ENCODE assay signal across 8 cellular contexts in the genomic region with DNA sequence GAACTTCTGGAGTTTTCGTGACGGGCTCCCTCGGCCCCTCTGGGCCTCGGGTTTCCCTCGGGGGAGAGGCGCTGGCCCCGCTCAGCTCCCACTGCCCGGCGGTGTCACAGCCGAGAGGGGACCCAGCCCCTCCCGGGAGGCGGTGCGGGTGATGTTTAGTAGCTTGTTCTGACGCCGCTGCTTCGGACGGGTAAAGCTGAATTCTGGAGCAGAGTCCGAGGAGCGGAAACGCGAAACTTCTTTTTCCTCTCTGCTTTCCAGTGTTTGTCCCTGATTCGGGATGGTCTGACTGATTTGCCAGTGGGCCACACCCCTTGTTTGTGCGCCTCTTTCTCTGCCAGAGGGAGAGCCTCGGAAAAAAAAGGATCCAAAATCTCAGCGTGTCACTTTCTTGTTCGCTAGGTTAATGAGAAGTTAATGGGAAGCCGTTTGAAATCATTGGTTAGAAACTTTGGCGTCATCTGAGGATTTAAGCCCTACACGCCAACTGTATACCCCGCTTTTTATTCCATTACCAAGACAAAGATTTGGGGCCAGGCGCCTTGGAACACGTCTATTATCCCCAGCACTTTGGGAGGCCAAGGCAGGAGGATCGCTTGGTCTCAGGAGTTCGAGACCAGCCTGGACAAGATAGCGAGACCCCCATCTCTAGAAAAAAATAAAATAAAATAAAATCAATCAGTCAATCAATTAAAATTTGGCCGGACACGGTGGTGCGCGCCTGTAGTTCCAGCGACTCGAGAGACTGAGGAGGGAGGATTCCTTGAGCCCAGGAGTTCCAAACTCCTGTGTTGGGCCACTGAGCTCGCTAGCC. TPM values are rescaled to one million over a fixed set of nuclear protein-coding genes. Genes with fewer than 3 reads are reported as not detected.
A peak's percentile ranks its signal among the peaks of the same experiment; 100 is the strongest.
DNase-seq lines count a peak whose midpoint lies in the region; ATAC-seq and TF ChIP-seq lines count a peak whose summit lies in the region.

No MANE protein-coding gene starts in this region.

- TF ChIP-seq CTCF in AG09309 (IDR thresholded peaks at IDR 0.05; ENCODE audit: control insufficient read depth, insufficient read depth, low read depth, low read length, missing control alignments) (no peak), HL-60 (IDR thresholded peaks at IDR 0.05; ENCODE audit: insufficient read depth, low read length) (no peak)

- no peaks in the 10 kb centered on the region for H3K9me3 Mint-ChIP-seq in T-helper 1 cell treated with Interleukin-12 subunit alpha and Interleukin-12 subunit beta and Interleukin-4 antibody, amounts not matched to agents 30 μg/mL and 1 μg/mL, for 36 hours

- H3K27me3 Mint-ChIP-seq in T-helper 1 cell treated with Interleukin-12 subunit alpha and Interleukin-12 subunit beta and Interleukin-4 antibody, amounts not matched to agents 30 μg/mL and 1 μg/mL, for 36 hours (ENCODE audit: low read depth) = no peaks in the 10 kb centered on the region

- peak overlapping the region; percentile 89 for H3K4me3 ChIP-seq in AG09309 (ENCODE audit: control insufficient read depth, low read depth, low read length)
- peak overlapping the region; percentile 89 for H3K4me3 ChIP-seq in HL-60 (replicated peaks; ENCODE audit: insufficient read depth, low read length)

- peaks cover 14% of the 10 kb centered on the region for H3K36me3 Mint-ChIP-seq in T-helper 1 cell treated with Interleukin-12 subunit alpha and Interleukin-12 subunit beta and Interleukin-4 antibody, amounts not matched to agents 30 μg/mL and 1 μg/mL, for 36 hours (ENCODE audit: low read depth)

- peaks cover 3% of the 10 kb centered on the region for H3K27me3 ChIP-seq in HL-60 (ENCODE audit: insufficient read depth, poor library complexity, severe bottlenecking)

- ATAC-seq in GM19035 (IDR thresholded peaks at IDR 0.05; ENCODE audit: unreplicated experiment) = peak; percentile 14
- peak; percentile 56 for ATAC-seq in left lobe of liver
- no peak for ATAC-seq in GM18520 (IDR thresholded peaks at IDR 0.05; ENCODE audit: unreplicated experiment)

- H3K4me3 Mint-ChIP-seq in T-helper 1 cell treated with Interleukin-12 subunit alpha and Interleukin-12 subunit beta and Interleukin-4 antibody, amounts not matched to agents 30 μg/mL and 1 μg/mL, for 36 hours = peak overlapping the region; percentile 94

- DNase-seq in AG09309 (ENCODE audit: low read depth) (no peak), HL-60 (ENCODE audit: low read depth in 1 of 2, low spot score in 1 of 2) (no peak), dedifferentiated amniotic fluid mesenchymal stem cell (ENCODE audit: extremely low spot score) (peak; percentile 63), left lobe of liver (ENCODE audit: low spot score) (peak; percentile 53)
- DNase-seq in stimulated activated CD8-positive, alpha-beta memory T cell treated with anti-CD3 and anti-CD28 coated beads, Interleukin-4, amount 100 ng/mL, for 48 hours = peak; percentile 52

- H3K4me1 Mint-ChIP-seq in T-helper 1 cell treated with Interleukin-12 subunit alpha and Interleukin-12 subunit beta and Interleukin-4 antibody, amounts not matched to agents 30 μg/mL and 1 μg/mL, for 36 hours (ENCODE audit: low read depth) = peaks cover 28% of the 10 kb centered on the region

- no peak overlapping the region for H3K27ac Mint-ChIP-seq in T-helper 1 cell treated with Interleukin-12 subunit alpha and Interleukin-12 subunit beta and Interleukin-4 antibody, amounts not matched to agents 30 μg/mL and 1 μg/mL, for 36 hours

- no peak overlapping the region for H3K27ac ChIP-seq in HL-60 (replicated peaks)

RNA-seq across cellular contexts. Expression of gene TULP3, which starts 0.8 kb away (rescaled TPM):
- total RNA-seq in left lobe of liver = 2.7 TPM

RNA-seq across cellular contexts. Expression of gene RHNO1, which starts 14.4 kb away (rescaled TPM):
- total RNA-seq in left lobe of liver = 1.8 TPM

RNA-seq across cellular contexts. Expression of gene FOXM1, which starts 14.5 kb away (rescaled TPM):
- 0.86 TPM for total RNA-seq in left lobe of liver

RNA-seq across cellular contexts. Expression of gene TEX52, which starts 34.6 kb away (rescaled TPM):
- not detected for total RNA-seq in left lobe of liver

RNA-seq across cellular contexts. Expression of gene NRIP2, which starts 56.6 kb away (rescaled TPM):
- 0.15 TPM for total RNA-seq in left lobe of liver

Comparison
In these comparisons a context has a peak if more than half of its experiments do, and no peak if none do; other contexts are left out.
1. DNase-seq: peak in dedifferentiated amniotic fluid mesenchymal stem cell (single experiment), left lobe of liver (single experiment) and stimulated activated CD8-positive, alpha-beta memory T cell treated with anti-CD3 and anti-CD28 coated beads, Interleukin-4, amount 100 ng/mL, for 48 hours (single experiment); none in AG09309 (single experiment) and HL-60 (0 of 2).